ENCODE assay signal across 12 cellular contexts in genomic region chr20:33650753-33651561, GRCh38. TPM values are rescaled to one million over a fixed set of nuclear protein-coding genes. Genes with fewer than 3 reads are reported as not detected.
DNase-seq lines count a peak whose midpoint lies in the region; ATAC-seq and TF ChIP-seq lines count a peak whose summit lies in the region.
"Had no signal": no experiment of that assay in that cellular context is flagged by ENCODE, and none has a peak within 500 bp of the region (broad histone marks: within the 10 kb centered on the region; RNA-seq: fewer than 3 reads in every experiment).

No MANE protein-coding gene starts in this region.

- DNase-seq in DMS153 (lab: John Stamatoyannopoulos, UW) (peak; percentile 48), Karpas-422 (no peak), WTC11 (ENCODE audit: low spot score) (no peak), trophoblast cell (peak; percentile 66 to 82), epidermal melanocyte (ENCODE audit: insufficient read length, low spot score) (no peak), dedifferentiated amniotic fluid mesenchymal stem cell (ENCODE audit: extremely low spot score) (no peak), psoas muscle (no peak)
- DNase-seq: CD8-positive, alpha-beta memory T cell; Kasumi-1; naive thymus-derived CD4-positive, alpha-beta T cell had no signal

- H3K4me3 Mint-ChIP-seq in WTC11, result no peak overlapping the region
- H3K4me3 Mint-ChIP-seq: CD8-positive, alpha-beta memory T cell; naive thymus-derived CD4-positive, alpha-beta T cell had no signal

- H3K36me3 Mint-ChIP-seq in WTC11, result no peaks in the 10 kb centered on the region

- H3K14ac ChIP-seq in trophoblast cell (ENCODE audit: low read length), result no peak overlapping the region

- H3K27me3 Mint-ChIP-seq in WTC11 (ENCODE audit: low read depth), result no peaks in the 10 kb centered on the region
- H3K27me3 Mint-ChIP-seq: naive thymus-derived CD4-positive, alpha-beta T cell had no signal

- no peaks in the 10 kb centered on the region for H3K9me3 Mint-ChIP-seq in WTC11
- H3K9me3 Mint-ChIP-seq: CD8-positive, alpha-beta memory T cell; naive thymus-derived CD4-positive, alpha-beta T cell had no signal

- no peak overlapping the region for H2BK5ac ChIP-seq in trophoblast cell (ENCODE audit: low read depth, low read length, poor library complexity)

- no CpG with 5 or more reads among the region's 10 CpGs for WGBS in trophoblast cell (ENCODE audit: extremely low coverage, insufficient coverage, insufficient read length)
- WGBS in psoas muscle, 3 donors, result 73 to 76% (median 74%) methylated on average over 10 of the region's 10 CpGs

- H2AK5ac ChIP-seq in trophoblast cell (ENCODE audit: low read length), result no peak overlapping the region

- 0 out of 2 replicates have a peak, but pooled peaks cover 4% of the 10 kb centered on the region for H3K36me3 ChIP-seq in Karpas-422 (ENCODE audit: insufficient read depth, low read length)
- H3K36me3 ChIP-seq in trophoblast cell (ENCODE audit: control insufficient read depth in 1 of 2, insufficient read depth in 2 of 2, low read length in 2 of 2), result peaks cover 2 to 6% of the 10 kb centered on the region in 2 experiments
- peaks cover 0 to 7% of the 10 kb centered on the region in 2 donors for H3K36me3 ChIP-seq in psoas muscle (ENCODE audit: insufficient read depth in 1 of 2, low read depth in 1 of 2)
- H3K36me3 ChIP-seq: SJCRH30 had no signal

- CTCF ChIA-PET in WTC11 (lab: Charles Lee), result interaction anchor here (0.7 to 6.9 kb wide), 4 partner anchors 15 to 194 kb away, joined by 3 to 134 read pairs (median 24); partner anchors contain the start of genes ACTL10 and C20orf144

- H3K27ac ChIP-seq in Karpas-422 (ENCODE audit: low read length), result 0 out of 2 replicates have a peak overlapping the region, but pooled peaks have one; percentile 14
- H3K27ac ChIP-seq in trophoblast cell (ENCODE audit: low read depth, low read length), result no peak overlapping the region
- H3K27ac ChIP-seq in psoas muscle, result no peak overlapping the region
- H3K27ac ChIP-seq: SJCRH30 had no signal

- H4K91ac ChIP-seq in trophoblast cell (ENCODE audit: low read depth, low read length), result no peak overlapping the region

- H3K18ac ChIP-seq in trophoblast cell (ENCODE audit: low read length), result no peak overlapping the region

- H3K9ac ChIP-seq in Karpas-422 (ENCODE audit: low read length) (no peak overlapping the region), trophoblast cell (ENCODE audit: low read length) (no peak overlapping the region)

- H3K4me3 ChIP-seq in Karpas-422 (ENCODE audit: low read length) (no peak overlapping the region), trophoblast cell (ENCODE audit: low read depth, low read length) (no peak overlapping the region), psoas muscle (no peak overlapping the region)
- H3K4me3 ChIP-seq: SJCRH30 had no signal

- no peak overlapping the region for H2BK120ac ChIP-seq in trophoblast cell (ENCODE audit: insufficient read depth, low read length, poor library complexity)

- H3K79me2 ChIP-seq in Karpas-422 (ENCODE audit: low read length) (no peaks in the 10 kb centered on the region), trophoblast cell (ENCODE audit: control insufficient read depth, insufficient read depth, low read length, poor library complexity) (no peaks in the 10 kb centered on the region)

- H3K4ac ChIP-seq in trophoblast cell (ENCODE audit: low read depth, low read length), result no peak overlapping the region

- no peak for ATAC-seq in WTC11
- no peak for ATAC-seq in psoas muscle
- ATAC-seq: naive thymus-derived CD4-positive, alpha-beta T cell had no signal

- TF ChIP-seq CTCF in WTC11 (IDR thresholded peaks at IDR 0.05), result no peak
- TF ChIP-seq CTCF in psoas muscle (IDR thresholded peaks at IDR 0.05), result no peak

- H3K27me3 ChIP-seq in Karpas-422 (ENCODE audit: low read length) (no peaks in the 10 kb centered on the region), trophoblast cell (ENCODE audit: insufficient read depth, low read length) (no peaks in the 10 kb centered on the region), psoas muscle (ENCODE audit: insufficient read depth in 3 of 3, low read length in 2 of 3) (no peaks in the 10 kb centered on the region)
- H3K27me3 ChIP-seq: SJCRH30 had no signal

- H3K4me1 Mint-ChIP-seq in WTC11, result peaks cover 33% of the 10 kb centered on the region

- POLR2A ChIA-PET in WTC11 (lab: Charles Lee), result no interaction called here

- no peak overlapping the region for H4K8ac ChIP-seq in trophoblast cell (ENCODE audit: low read depth, low read length)

- H3K4me1 ChIP-seq in Karpas-422 (ENCODE audit: low read length), result peaks cover 23% of the 10 kb centered on the region
- peaks cover 7 to 10% of the 10 kb centered on the region in 2 experiments for H3K4me1 ChIP-seq in trophoblast cell (ENCODE audit: control insufficient read depth in 1 of 2, insufficient read depth in 2 of 2, low read length in 2 of 2)
- peaks cover 32% of the 10 kb centered on the region for H3K4me1 ChIP-seq in psoas muscle
- H3K4me1 ChIP-seq: SJCRH30 had no signal

- no peaks in the 10 kb centered on the region for H4K20me1 ChIP-seq in Karpas-422 (ENCODE audit: insufficient read depth, low read depth, low read length)

- H2AFZ ChIP-seq in Karpas-422 (ENCODE audit: low read length), result no peak overlapping the region
- H2AFZ ChIP-seq in trophoblast cell (ENCODE audit: insufficient read depth, low read length, poor library complexity), result no peak overlapping the region

- no peaks in the 10 kb centered on the region for H3K9me2 ChIP-seq in Karpas-422 (replicated peaks; ENCODE audit: insufficient read depth, low read length)

- intact Hi-C loops in psoas muscle (cut with DNase I), result loop anchor here (5.0 kb wide), 2 partner anchors 189 to 194 kb away; no protein-coding TSS in a partner anchor

- H3K9me3 ChIP-seq in Karpas-422 (ENCODE audit: low read length), result no peaks in the 10 kb centered on the region
- H3K9me3 ChIP-seq in trophoblast cell (ENCODE audit: insufficient read depth, low read depth, low read length), result no peaks in the 10 kb centered on the region
- H3K9me3 ChIP-seq in psoas muscle, result no peaks in the 10 kb centered on the region
- H3K9me3 ChIP-seq: SJCRH30 had no signal

- no peak overlapping the region for H4K12ac ChIP-seq in trophoblast cell (ENCODE audit: low read depth, low read length)

- H3K4me2 ChIP-seq in Karpas-422 (ENCODE audit: low read depth, low read length, poor library complexity, severe bottlenecking) (no peak overlapping the region), trophoblast cell (ENCODE audit: low read length) (no peak overlapping the region)

- no peaks in the 10 kb centered on the region for H3K79me1 ChIP-seq in trophoblast cell (ENCODE audit: low read length)

- H2BK12ac ChIP-seq in trophoblast cell (ENCODE audit: low read length), result no peak overlapping the region

- H3K23ac ChIP-seq in trophoblast cell (ENCODE audit: low read length), result no peak overlapping the region

- peak overlapping the region; percentile 38; the same call in 1 of the 2 replicates for H3K27ac Mint-ChIP-seq in WTC11

TF ChIP-seq in WTC11, 78 proteins besides CTCF, POLR2A, EP300 and RAD21:
- 0 out of 2 replicates have a peak, but pooled peaks have one; percentile 3 for TF ChIP-seq RORB (CRISPR knock-in tag; IDR thresholded peaks at IDR 0.05)
- TF ChIP-seq ZNF121 (CRISPR knock-in tag; IDR thresholded peaks at IDR 0.05), result no peak

RNA-seq across cellular contexts. Expression of gene C20orf144, which starts 11.2 kb away (rescaled TPM):
- total RNA-seq in Karpas-422 (2014; rRNA removed; shearing (Covaris generic); ENCODE audit: low replicate concordance), result 0.45 and 0.69 TPM in 2 replicates
- total RNA-seq in WTC11 (2021), result 0.09 to 0.21 TPM (median 0.14 TPM) in 3 replicates
- polyA plus RNA-seq in trophoblast cell (2013), result 0.04 and 0.10 TPM in 2 replicates
- total RNA-seq in psoas muscle, result not detected
- under 1 TPM in 2 of 3 donors, not detected in 1; 0.05 to 0.08 TPM for polyA plus RNA-seq in psoas muscle
- total RNA-seq: subcutaneous adipose tissue had no signal
- polyA plus RNA-seq: CD8-positive, alpha-beta memory T cell had no signal

RNA-seq across cellular contexts. Expression of gene ACTL10, which starts 15.8 kb away (rescaled TPM):
- total RNA-seq in Karpas-422 (2014; rRNA removed; shearing (Covaris generic); ENCODE audit: low replicate concordance), result 2.5 and 9.2 TPM in 2 replicates
- total RNA-seq in WTC11 (2021) (1.3 to 1.9 TPM (median 1.5 TPM) in 3 replicates), psoas muscle (under 1 TPM in 3 of 4 donors, not detected in 1; 0.27 to 0.42 (median 0.37) TPM)
- 0.01 TPM in 1 of 2 replicates, not detected in the other for polyA plus RNA-seq in trophoblast cell (2013)
- polyA plus RNA-seq in psoas muscle, result under 1 TPM; 0.04 to 0.74 (median 0.42) TPM

RNA-seq across cellular contexts. Expression of gene NECAB3, which starts 23.3 kb away (rescaled TPM):
- 38.2 and 89.2 TPM in 2 replicates for total RNA-seq in Karpas-422 (2014; rRNA removed; shearing (Covaris generic); ENCODE audit: low replicate concordance)
- total RNA-seq in WTC11 (2021), result 29.3 to 38.0 TPM (median 29.7 TPM) in 3 replicates
- polyA plus RNA-seq in trophoblast cell (2013), result 15.3 and 17.0 TPM in 2 replicates
- 10 to 100 TPM; 57.9 to 98.0 (median 77.3) TPM for total RNA-seq in psoas muscle
- polyA plus RNA-seq in psoas muscle, result 10 to 100 TPM; 37.8 to 72.0 (median 63.7) TPM

RNA-seq across cellular contexts. Expression of gene E2F1, which starts 35.2 kb away (rescaled TPM):
- total RNA-seq in Karpas-422 (2014; rRNA removed; shearing (Covaris generic); ENCODE audit: low replicate concordance), result 19.2 and 37.2 TPM in 2 replicates
- total RNA-seq in WTC11 (2021) (34.2 to 44.2 TPM (median 34.5 TPM) in 3 replicates), psoas muscle (1 to 10 TPM in 2 of 4 donors, under 1 TPM in 2; 0.73 to 1.3 (median 0.94) TPM)
- 7.1 TPM in 2 replicates for polyA plus RNA-seq in trophoblast cell (2013)
- polyA plus RNA-seq in psoas muscle, result 1 to 10 TPM in 1 of 3 donors, under 1 TPM in 2; 0.79 to 6.5 (median 0.84) TPM

Comparison
In these comparisons a context has a peak if more than half of its experiments do, and no peak if none do; other contexts are left out.
1. DNase-seq: peak in DMS153 (single experiment) and trophoblast cell (2 of 2); none in Karpas-422 (single experiment), WTC11 (single experiment), epidermal melanocyte (single experiment), dedifferentiated amniotic fluid mesenchymal stem cell (single experiment) and psoas muscle (0 of 2).